In genomic region chr6:21158149-21158548, GRCh38 we compare ENCODE assay signal across 20 cellular contexts.
DNase-seq lines count a peak whose midpoint lies in the region; ATAC-seq and TF ChIP-seq lines count a peak whose summit lies in the region.
"Had no signal": no experiment of that assay in that cellular context is flagged by ENCODE, and none has a peak within 500 bp of the region (broad histone marks: within the 10 kb centered on the region; RNA-seq: fewer than 3 reads in every experiment).

No MANE protein-coding gene starts in this region.

- no peak overlapping the region for H3K4me3 ChIP-seq in SK-N-SH (ENCODE audit: low read depth in 2 of 2, low read length in 1 of 2)
- H3K4me3 ChIP-seq in mesendoderm (ENCODE audit: low read length), result no peak overlapping the region
- H3K4me3 ChIP-seq in heart right ventricle, result no peak overlapping the region
- H3K4me3 ChIP-seq: body of pancreas, heart left ventricle, skin epidermis, tibial nerve had no signal

- peak; percentile 49 for TF ChIP-seq RAD21 in SK-N-SH (IDR thresholded peaks at IDR 0.05; ENCODE audit: low read length)

- no peak overlapping the region for H4K5ac ChIP-seq in mesendoderm (ENCODE audit: low read length)

- H3K4me2 ChIP-seq in SK-N-SH, result no peak overlapping the region
- H3K4me2 ChIP-seq in mesendoderm (ENCODE audit: low read length), result no peak overlapping the region

- peaks cover 0 to 25% of the 10 kb centered on the region in 2 experiments; a peak in 2 of 4 replicates for H3K4me1 ChIP-seq in SK-N-SH (ENCODE audit: control insufficient read depth in 1 of 2, insufficient read depth in 2 of 2, low read depth in 1 of 2, low read length in 1 of 2)
- H3K4me1 ChIP-seq in mesendoderm (ENCODE audit: control insufficient read depth, low read depth, low read length), result no peaks in the 10 kb centered on the region
- no peaks in the 10 kb centered on the region for H3K4me1 ChIP-seq in heart right ventricle
- H3K4me1 ChIP-seq: tibial nerve had no signal

- no peak overlapping the region for H3K4ac ChIP-seq in mesendoderm (ENCODE audit: low read depth, low read length)

- H3K9me3 ChIP-seq in SK-N-SH (no peaks in the 10 kb centered on the region), heart right ventricle (no peaks in the 10 kb centered on the region)
- H3K9me3 ChIP-seq: body of pancreas, heart left ventricle, tibial nerve had no signal

- no peaks in the 10 kb centered on the region for H3K79me1 ChIP-seq in mesendoderm (ENCODE audit: low read length)

- no peak overlapping the region for H2AFZ ChIP-seq in SK-N-SH (ENCODE audit: low read depth)

- no peaks in the 10 kb centered on the region for H3F3A ChIP-seq in SK-N-SH (replicated peaks; ENCODE audit: insufficient read depth)

- WGBS in SK-N-SH (ENCODE audit: low lambda C conversion rate), result 91% methylated on average over 1 of the region's 1 CpG
- no CpG with 5 or more reads among the region's 1 CpG for WGBS in mesendoderm (ENCODE audit: extremely low coverage, insufficient coverage, low lambda C conversion rate)
- WGBS in heart right ventricle, 2 donors, result 81 to 87% methylated on average over 1 of the region's 1 CpG

- H3K9me2 ChIP-seq in SK-N-SH, result no peaks in the 10 kb centered on the region

- POLR2A ChIA-PET in SK-N-SH (lab: Yijun Ruan, JAX), result interaction anchor here (0.9 to 2.0 kb wide), 6 partner anchors 42 to 440 kb away, joined by 3 to 20 read pairs (median 6); partner anchors contain the start of gene SOX4

- no peak overlapping the region for H2BK120ac ChIP-seq in mesendoderm (ENCODE audit: low read depth, low read length)

- no peak overlapping the region for H3K23ac ChIP-seq in mesendoderm (ENCODE audit: low read length)

- H3K18ac ChIP-seq in mesendoderm (ENCODE audit: low read length), result no peak overlapping the region

- ATAC-seq in GM18511 (IDR thresholded peaks at IDR 0.05; ENCODE audit: unreplicated experiment) (peak; percentile 13), HG03280 (IDR thresholded peaks at IDR 0.05; ENCODE audit: unreplicated experiment) (peak; percentile 14), heart right ventricle (no peak)
- ATAC-seq: activated CD8-positive, alpha-beta T cell treated with anti-CD3 and anti-CD28 coated beads for 36 hours; body of pancreas; heart left ventricle; left cardiac atrium; Right ventricle myocardium inferior had no signal

- peak; percentile 62 for DNase-seq in SK-N-SH
- DNase-seq in mesendoderm, result peak; percentile 34
- DNase-seq in heart right ventricle, result no peak
- no peak for DNase-seq in SIG-M5 (lab: John Stamatoyannopoulos, UW)
- no peak for DNase-seq in GM19238 (ENCODE audit: insufficient read length, low spot score)
- DNase-seq in NCI-H510A (lab: John Stamatoyannopoulos, UW), result no peak
- DNase-seq: activated CD4-positive, CD25-positive, alpha-beta regulatory T cell treated with anti-CD3 and anti-CD28 coated beads, Interleukin-2, amount 50 U/mL, for 72 hours; activated CD8-positive, alpha-beta T cell treated with anti-CD3 and anti-CD28 coated beads for 36 hours; activated effector memory CD4-positive, alpha-beta T cell treated with anti-CD3 and anti-CD28 coated beads, Interleukin-2, amount 50 U/mL, for 16 hours; body of pancreas; heart left ventricle; KG1; left cardiac atrium; NCI-H146 had no signal

- H3K79me2 ChIP-seq in SK-N-SH (ENCODE audit: insufficient read depth), result no peaks in the 10 kb centered on the region
- H3K79me2 ChIP-seq in mesendoderm (ENCODE audit: control insufficient read depth, insufficient read depth, low read length), result no peaks in the 10 kb centered on the region

- no peak overlapping the region for H3K56ac ChIP-seq in mesendoderm (ENCODE audit: low read length)

- no peak overlapping the region for H2AK5ac ChIP-seq in mesendoderm (ENCODE audit: low read length)

- H3K36me3 ChIP-seq in SK-N-SH (replicated peaks in 1 of 2; ENCODE audit: control insufficient read depth in 1 of 2, insufficient read depth in 2 of 2, low read length in 1 of 2) (no peaks in the 10 kb centered on the region), mesendoderm (ENCODE audit: control insufficient read depth, insufficient read depth, low read length) (no peaks in the 10 kb centered on the region), heart right ventricle (no peaks in the 10 kb centered on the region)
- H3K36me3 ChIP-seq: heart left ventricle, tibial nerve had no signal

- H3K9ac ChIP-seq in SK-N-SH (no peak overlapping the region), mesendoderm (ENCODE audit: low read length) (no peak overlapping the region)

- CTCF ChIA-PET in SK-N-SH (lab: Yijun Ruan, JAX), result interaction anchor here (1.2 to 1.6 kb wide), 4 partner anchors 18 to 430 kb away, joined by 3 to 6 read pairs (median 4); no protein-coding TSS in a partner anchor

- H4K8ac ChIP-seq in mesendoderm (ENCODE audit: low read depth, low read length), result no peak overlapping the region

- no peak overlapping the region for H2BK15ac ChIP-seq in mesendoderm (replicated peaks; ENCODE audit: low read depth)

- no peaks in the 10 kb centered on the region for H4K20me1 ChIP-seq in SK-N-SH (ENCODE audit: insufficient read depth)

- TF ChIP-seq CTCF in SK-N-SH (IDR thresholded peaks at IDR 0.05), result no peak
- no peak for TF ChIP-seq CTCF in heart right ventricle (IDR thresholded peaks at IDR 0.05)

- TF ChIP-seq EP300 in SK-N-SH (IDR thresholded peaks at IDR 0.05; ENCODE audit: borderline replicate concordance in 1 of 2, low read depth in 1 of 2, low read length in 1 of 2), result peak in 1 of 2 experiments; percentile 99; a peak in 2 of 4 replicates

- intact Hi-C loops in heart right ventricle (cut with DNase I), result no loop called here

- H2BK5ac ChIP-seq in mesendoderm (ENCODE audit: low read length), result no peak overlapping the region

- H3K27me3 ChIP-seq in SK-N-SH (ENCODE audit: insufficient read depth) (no peaks in the 10 kb centered on the region), mesendoderm (ENCODE audit: insufficient read depth, low read length, poor library complexity) (no peaks in the 10 kb centered on the region), heart right ventricle (no peaks in the 10 kb centered on the region)
- H3K27me3 ChIP-seq: body of pancreas, heart left ventricle, tibial nerve had no signal

- H3K27ac ChIP-seq in SK-N-SH (ENCODE audit: low read depth in 2 of 2, low read length in 1 of 2), result peak overlapping the region in 1 of 2 experiments; percentile 98; a peak in 2 of 4 replicates
- H3K27ac ChIP-seq in mesendoderm (ENCODE audit: low read depth, low read length), result no peak overlapping the region
- H3K27ac ChIP-seq in heart right ventricle, result no peak overlapping the region
- H3K27ac ChIP-seq: body of pancreas, epithelial cell of prostate, heart left ventricle, skin epidermis, tibial nerve had no signal

TF ChIP-seq in SK-N-SH, 30 proteins besides CTCF, POLR2A, EP300 and RAD21:
- TF ChIP-seq CHD2 (IDR thresholded peaks at IDR 0.05; ENCODE audit: low read length, partially characterized antibody), result peak; percentile 88
- peak; percentile 49; the same call in 1 of the 2 replicates for TF ChIP-seq MXI1 (IDR thresholded peaks at IDR 0.05; ENCODE audit: low read depth, low read length)
- peak; percentile 99 for TF ChIP-seq FOXJ3 (CRISPR knock-in tag; IDR thresholded peaks at IDR 0.05)
- peak; percentile 17; the same call in 1 of the 2 replicates for TF ChIP-seq SMC3 (IDR thresholded peaks at IDR 0.05; ENCODE audit: low read depth, low read length)
- TF ChIP-seq POLR2AphosphoS5 (IDR thresholded peaks at IDR 0.05; ENCODE audit: low read depth, low read length), result peak; percentile 25; the same call in 1 of the 2 replicates
- no peak for TF ChIP-seq ELF1 (IDR thresholded peaks at IDR 0.05)
- peak; percentile 65 for TF ChIP-seq TCF12 (IDR thresholded peaks at IDR 0.05)
- 0 out of 2 replicates have a peak, but pooled peaks have one; percentile 28 for TF ChIP-seq TEAD4 (IDR thresholded peaks at IDR 0.05; ENCODE audit: borderline replicate concordance, insufficient read depth)
- peak; percentile 96 for TF ChIP-seq RCOR1 (IDR thresholded peaks at IDR 0.05; ENCODE audit: low read length)
- no peak for TF ChIP-seq JUND (IDR thresholded peaks at IDR 0.05)
- TF ChIP-seq PBX3 (IDR thresholded peaks at IDR 0.05), result peak; percentile 31
- peak; percentile 97 for TF ChIP-seq GATA2 (CRISPR knock-in tag; IDR thresholded peaks at IDR 0.05)
- no peak for TF ChIP-seq SIN3A (IDR thresholded peaks at IDR 0.05; ENCODE audit: borderline replicate concordance, low read depth, low read length)

Comparison
In these comparisons a context has a peak if more than half of its experiments do, and no peak if none do; other contexts are left out.
1. ATAC-seq: peak in GM18511 (single experiment) and HG03280 (single experiment); none in heart right ventricle (0 of 8).
2. DNase-seq: peak in SK-N-SH (single experiment) and mesendoderm (single experiment); none in heart right ventricle (0 of 2), SIG-M5 (single experiment), GM19238 (single experiment) and NCI-H510A (single experiment).